In the genomic region with DNA sequence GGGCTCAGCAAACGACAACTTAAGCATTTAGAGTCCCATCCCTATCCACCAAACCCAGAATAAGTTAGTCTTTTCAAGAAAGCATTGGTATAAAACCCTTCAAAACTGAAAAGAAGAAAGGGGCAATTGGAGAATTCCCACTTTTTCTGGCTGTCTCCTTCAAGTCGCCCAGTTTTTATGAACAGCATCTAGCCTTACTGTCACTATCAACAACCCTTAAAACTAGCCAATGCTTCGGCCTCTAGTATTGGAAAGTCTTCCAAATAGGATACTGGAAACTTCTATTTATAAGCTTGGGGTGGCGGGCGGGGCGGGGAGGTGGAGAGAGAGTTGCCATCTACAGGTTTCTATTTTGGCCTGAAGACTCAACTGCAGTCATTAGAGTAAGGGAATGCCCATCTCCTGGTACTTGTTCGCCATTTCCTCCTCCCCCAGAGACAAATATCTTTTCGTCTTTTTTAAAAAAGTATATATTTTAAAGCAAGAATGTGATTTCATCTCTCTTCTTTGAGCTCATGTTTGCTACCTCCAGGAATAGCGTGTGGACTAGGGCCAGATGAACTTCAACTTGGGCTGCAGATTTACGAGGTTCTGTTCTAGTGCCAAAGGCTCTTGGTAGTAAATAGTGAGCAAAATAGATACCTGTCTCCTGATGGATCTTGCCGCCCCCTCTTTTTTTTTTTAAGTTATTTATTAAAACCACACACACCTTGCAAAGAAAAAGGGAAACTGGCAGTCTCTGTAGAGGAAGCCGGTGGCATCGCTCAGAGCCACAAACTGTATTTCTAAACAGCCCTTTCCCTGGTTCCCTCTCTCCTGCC, we compare ENCODE assay signal across 8 cellular contexts. TPM values are rescaled to one million over a fixed set of nuclear protein-coding genes. Genes with fewer than 3 reads are reported as not detected.
DNase-seq lines count a peak whose midpoint lies in the region; ATAC-seq and TF ChIP-seq lines count a peak whose summit lies in the region.

No MANE protein-coding gene starts in this region.

- intact Hi-C loops in gastrocnemius medialis (cut with DNase I; ENCODE audit: low total_unique reads) = loop anchor here (1.0 to 10.0 kb wide), 4 partner anchors 524 to 842 kb away; no protein-coding TSS in a partner anchor

- H3K4me3 ChIP-seq in gastrocnemius medialis = peak overlapping the region; percentile 70 to 94 (median 88)

- H3K9me3 Mint-ChIP-seq in activated T-helper 17 cell treated with anti-CD3 and anti-CD28 coated beads, Interleukin-2, amount 50 U/mL, for 72 hours = no peaks in the 10 kb centered on the region
- peaks cover 14% of the 10 kb centered on the region for H3K9me3 Mint-ChIP-seq in glutamatergic neuron (ENCODE audit: unreplicated experiment)

- peak overlapping the region; percentile 100 for H3K27ac Mint-ChIP-seq in activated T-helper 17 cell treated with anti-CD3 and anti-CD28 coated beads, Interleukin-2, amount 50 U/mL, for 72 hours
- no peak overlapping the region for H3K27ac Mint-ChIP-seq in glutamatergic neuron (ENCODE audit: unreplicated experiment)

- DNase-seq in stimulated activated CD4-positive, alpha-beta T cell treated with anti-CD3 and anti-CD28 coated beads, Interleukin-15, amount 100 ng/mL, for 24 hours = peak; percentile 24
- no peak for DNase-seq in stimulated activated CD4-positive, alpha-beta T cell treated with anti-CD3 and anti-CD28 coated beads, Interleukin-2, amount 100 ng/mL, for 48 hours
- DNase-seq in glutamatergic neuron (no peak), gastrocnemius medialis (peak; percentile 73 to 83), DMS114 treated with DMSO at 0.1 percent for 48 hours (lab: John Stamatoyannopoulos, UW; ENCODE audit: unreplicated experiment) (no peak)

- peak; percentile 90 to 93 for TF ChIP-seq POLR2A in gastrocnemius medialis (IDR thresholded peaks at IDR 0.05)

- peak overlapping the region; percentile 95 to 100 (median 98) for H3K27ac ChIP-seq in gastrocnemius medialis

- TF ChIP-seq CTCF in glutamatergic neuron (IDR thresholded peaks at IDR 0.05; ENCODE audit: partially characterized antibody, unreplicated experiment) = peak; percentile 4
- peak in 1 of 5 experiments; percentile 10 for TF ChIP-seq CTCF in gastrocnemius medialis (IDR thresholded peaks at IDR 0.05 in 4 of 5, conservative IDR thresholded peaks at IDR 0.05 in 1 of 5)

- H3K36me3 Mint-ChIP-seq in activated T-helper 17 cell treated with anti-CD3 and anti-CD28 coated beads, Interleukin-2, amount 50 U/mL, for 72 hours (ENCODE audit: low read depth) = peaks cover 80% of the 10 kb centered on the region
- H3K36me3 Mint-ChIP-seq in glutamatergic neuron (ENCODE audit: unreplicated experiment) = no peaks in the 10 kb centered on the region

- H3K9me3 ChIP-seq in gastrocnemius medialis = no peaks in the 10 kb centered on the region

- no peaks in the 10 kb centered on the region for H3K36me3 ChIP-seq in gastrocnemius medialis

- no peaks in the 10 kb centered on the region for H3K27me3 Mint-ChIP-seq in activated T-helper 17 cell treated with anti-CD3 and anti-CD28 coated beads, Interleukin-2, amount 50 U/mL, for 72 hours
- H3K27me3 Mint-ChIP-seq in glutamatergic neuron (ENCODE audit: unreplicated experiment) = peaks cover 18% of the 10 kb centered on the region

- H3K27me3 ChIP-seq in gastrocnemius medialis = no peaks in the 10 kb centered on the region

- H3K4me1 ChIP-seq in gastrocnemius medialis = peaks cover 8 to 10% of the 10 kb centered on the region in 2 donors

- ATAC-seq in activated T-helper 17 cell treated with anti-CD3 and anti-CD28 coated beads, Interleukin-2, amount 50 U/mL, for 72 hours (replicated peaks) = no peak
- ATAC-seq in gastrocnemius medialis = peak; percentile 6 to 14
- no peak for ATAC-seq in GM18858 (IDR thresholded peaks at IDR 0.05; ENCODE audit: unreplicated experiment)
- no peak for ATAC-seq in GM18909 (IDR thresholded peaks at IDR 0.05; ENCODE audit: poor library complexity, unreplicated experiment)

- in situ Hi-C loops in gastrocnemius medialis (cut with MboI; ENCODE audit: low sequenced_read_pairs in 4 of 4) = loop anchor here (10.0 to 25.0 kb wide), 15 partner anchors 232 to 1402 kb away; a partner anchor contains a TSS

- peaks cover 29% of the 10 kb centered on the region for H3K4me1 Mint-ChIP-seq in activated T-helper 17 cell treated with anti-CD3 and anti-CD28 coated beads, Interleukin-2, amount 50 U/mL, for 72 hours
- peaks cover 16% of the 10 kb centered on the region for H3K4me1 Mint-ChIP-seq in glutamatergic neuron (ENCODE audit: low read depth, unreplicated experiment)

- H3K4me3 Mint-ChIP-seq in activated T-helper 17 cell treated with anti-CD3 and anti-CD28 coated beads, Interleukin-2, amount 50 U/mL, for 72 hours = peak overlapping the region; percentile 100
- peak overlapping the region; percentile 80 for H3K4me3 Mint-ChIP-seq in glutamatergic neuron (ENCODE audit: unreplicated experiment)

RNA-seq across cellular contexts. Expression of a gene that starts 2.7 kb away (rescaled TPM):
- total RNA-seq in activated T-helper 17 cell treated with anti-CD3 and anti-CD28 coated beads, Interleukin-2, amount 50 U/mL, for 72 hours = 100 to 1,000 TPM in 1 of 2 donors, 10 to 100 TPM in 1; 67.5 to 143 TPM
- total RNA-seq in glutamatergic neuron (ENCODE audit: unreplicated experiment) = 2.5 TPM
- total RNA-seq in gastrocnemius medialis = 100 to 1,000 TPM; 223 to 363 (median 292) TPM

RNA-seq across cellular contexts. Expression of a gene that starts 40.2 kb away (rescaled TPM):
- not detected for total RNA-seq in activated T-helper 17 cell treated with anti-CD3 and anti-CD28 coated beads, Interleukin-2, amount 50 U/mL, for 72 hours
- total RNA-seq in glutamatergic neuron (ENCODE audit: unreplicated experiment) = not detected
- total RNA-seq in gastrocnemius medialis = 1 to 10 TPM in 3 of 4 donors, not detected in 1; 1.9 to 3.1 (median 2.3) TPM

Comparison
In these comparisons a context has a peak if more than half of its experiments do, and no peak if none do; other contexts are left out.
1. DNase-seq: peak in stimulated activated CD4-positive, alpha-beta T cell treated with anti-CD3 and anti-CD28 coated beads, Interleukin-15, amount 100 ng/mL, for 24 hours (single experiment) and gastrocnemius medialis (2 of 2); none in stimulated activated CD4-positive, alpha-beta T cell treated with anti-CD3 and anti-CD28 coated beads, Interleukin-2, amount 100 ng/mL, for 48 hours (0 of 2), glutamatergic neuron (single experiment) and DMS114 treated with DMSO at 0.1 percent for 48 hours (single experiment).
2. ATAC-seq: peak in gastrocnemius medialis (2 of 2); none in activated T-helper 17 cell treated with anti-CD3 and anti-CD28 coated beads, Interleukin-2, amount 50 U/mL, for 72 hours (single experiment), GM18858 (single experiment) and GM18909 (single experiment).
3. RNA of a gene that starts 2.7 kb away (total RNA-seq): 223 to 363 TPM in gastrocnemius medialis and 67.5 to 143 TPM in activated T-helper 17 cell treated with anti-CD3 and anti-CD28 coated beads, Interleukin-2, amount 50 U/mL, for 72 hours; 2.5 TPM in glutamatergic neuron (single experiment); every median in the first group is over 10 times any median in the second.